Comparison of ENCODE assay signal across 12 cellular contexts in the genomic region with DNA sequence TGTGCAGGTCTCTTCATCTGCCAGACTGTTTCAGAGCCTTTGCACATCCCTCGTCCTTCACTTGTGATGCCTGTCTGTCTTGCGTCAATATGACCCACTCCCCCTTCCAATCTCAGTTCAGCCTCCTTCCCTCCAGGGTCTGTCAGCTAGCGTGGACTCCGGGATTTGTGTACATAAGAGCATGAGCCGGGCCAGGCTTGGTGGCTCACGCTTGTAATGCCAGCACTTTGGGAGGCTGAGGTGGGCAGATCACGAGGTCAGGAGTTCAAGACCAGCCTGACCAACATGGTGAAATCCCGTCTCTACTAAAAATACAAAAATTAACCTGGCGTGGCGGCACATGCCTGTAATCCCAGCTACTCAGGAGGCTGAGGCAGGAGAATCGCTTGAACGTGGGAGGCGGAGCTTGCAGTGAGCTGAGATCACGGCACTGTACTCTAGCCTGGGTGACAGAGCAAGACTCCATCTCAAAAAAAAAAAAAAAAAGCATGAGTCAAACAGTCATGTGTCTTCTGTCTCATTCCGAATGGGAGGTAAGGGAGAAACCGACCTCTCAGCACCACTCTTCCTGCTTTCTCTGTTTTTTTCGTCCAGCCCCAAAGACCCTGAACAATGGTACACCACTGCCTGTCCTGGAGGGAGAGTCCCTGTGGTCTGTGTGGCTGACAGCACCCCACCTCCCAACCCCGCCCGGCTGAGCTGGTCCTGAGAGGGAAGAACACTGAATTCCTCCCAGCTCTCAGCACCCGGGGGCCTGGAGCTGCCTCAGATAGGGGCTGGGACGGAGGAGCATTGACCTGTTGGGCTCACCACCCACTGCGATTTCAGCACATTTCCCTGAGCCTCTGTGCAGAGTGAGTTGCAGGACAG. TPM values are rescaled to one million over a fixed set of nuclear protein-coding genes. Genes with fewer than 3 reads are reported as not detected.
DNase-seq lines count a peak whose midpoint lies in the region; ATAC-seq, FAIRE-seq and TF ChIP-seq lines count a peak whose summit lies in the region.
"Had no signal": no experiment of that assay in that cellular context is flagged by ENCODE, and none has a peak within 500 bp of the region (broad histone marks: within the 10 kb centered on the region; RNA-seq: fewer than 3 reads in every experiment).

No MANE protein-coding gene starts in this region.

- no peaks in the 10 kb centered on the region for H3K9me3 ChIP-seq in K562 (replicated peaks; ENCODE audit: control insufficient read depth, insufficient read depth, low read depth, low read length)
- no peaks in the 10 kb centered on the region for H3K9me3 ChIP-seq in naive thymus-derived CD4-positive, alpha-beta T cell (ENCODE audit: control insufficient read depth in 2 of 3, low read length in 3 of 3)

- no peaks in the 10 kb centered on the region for H3K9me1 ChIP-seq in K562 (ENCODE audit: control insufficient read depth, insufficient read depth, low read length)

- H3K4me3 Mint-ChIP-seq in CD14-positive monocyte (peak overlapping the region; percentile 91 to 99), HFFc6 (peak overlapping the region; percentile 64; the same call in 1 of the 2 replicates)
- peak overlapping the region; percentile 25 to 83 (median 53) for H3K4me3 Mint-ChIP-seq in naive thymus-derived CD4-positive, alpha-beta T cell

- DNase-seq in CD14-positive monocyte (ENCODE audit: low spot score) (peak; percentile 82), HFFc6 (no peak), K562 (ENCODE audit: extremely low read depth in 1 of 4, low spot score in 3 of 4) (peak in 1 of 4 experiments; percentile 18), SHP77 treated with DMSO at 0.1 percent for 48 hours (lab: John Stamatoyannopoulos, UW) (no peak), 8988T (no peak), NCI-H2107 (lab: John Stamatoyannopoulos, UW) (no peak)
- DNase-seq in naive thymus-derived CD4-positive, alpha-beta T cell = no peak
- DNase-seq: Calu3; midbrain; NCI-H524 treated with DMSO at 0.1 percent for 48 hours; stimulated activated CD4-positive, alpha-beta T cell treated with anti-CD3 and anti-CD28 coated beads, Interleukin-15, amount 100 ng/mL, for 24 hours had no signal

- POLR2A ChIA-PET in K562 (lab: Yijun Ruan, JAX) = interaction anchor here (0.6 to 1.0 kb wide), 3 partner anchors 9 to 46 kb away, joined by 3 read pairs; no protein-coding TSS in a partner anchor
- POLR2A ChIA-PET in naive thymus-derived CD4-positive, alpha-beta T cell (lab: Charles Lee) = interaction anchor here (0.8 to 1.5 kb wide), 4 partner anchors 8 to 13 kb away, joined by 5 to 8 read pairs (median 6); no protein-coding TSS in a partner anchor

- H3K36me3 ChIP-seq in K562 (ENCODE audit: control insufficient read depth, insufficient read depth, low read length) = no peaks in the 10 kb centered on the region
- no peaks in the 10 kb centered on the region for H3K36me3 ChIP-seq in naive thymus-derived CD4-positive, alpha-beta T cell (ENCODE audit: control insufficient read depth in 2 of 3, insufficient read depth in 3 of 3, low read length in 3 of 3)

- peak overlapping the region; percentile 58 for H3K4me2 ChIP-seq in K562 (ENCODE audit: insufficient read depth, low read length)

- H4K20me1 ChIP-seq in K562 (replicated peaks; ENCODE audit: control insufficient read depth, insufficient read depth, low read length) = no peaks in the 10 kb centered on the region

- peaks cover 72% of the 10 kb centered on the region for H3K4me1 Mint-ChIP-seq in CD14-positive monocyte
- peaks cover 6% of the 10 kb centered on the region; the same call in 1 of the 2 replicates for H3K4me1 Mint-ChIP-seq in HFFc6 (ENCODE audit: low read depth)
- H3K4me1 Mint-ChIP-seq in naive thymus-derived CD4-positive, alpha-beta T cell = peaks cover 47 to 82% (median 72%) of the 10 kb centered on the region in 7 donors

- no peak overlapping the region for H3K4me3 ChIP-seq in K562
- H3K4me3 ChIP-seq in naive thymus-derived CD4-positive, alpha-beta T cell (ENCODE audit: low read length) = peak overlapping the region; percentile 55

- WGBS in K562 (ENCODE audit: insufficient coverage, low coverage, missing lambda C conversion rate) = 15% methylated on average over 21 of the region's 22 CpGs

- peaks cover 5 to 37% of the 10 kb centered on the region in 2 experiments; a peak in 3 of 5 replicates for H3K27me3 ChIP-seq in K562 (ENCODE audit: control insufficient read depth in 2 of 2, insufficient read depth in 2 of 2, low read length in 2 of 2)
- no peaks in the 10 kb centered on the region for H3K27me3 ChIP-seq in naive thymus-derived CD4-positive, alpha-beta T cell (ENCODE audit: control insufficient read depth in 2 of 2, insufficient read depth in 2 of 2, low read length in 2 of 2)

- peak overlapping the region; percentile 67; the same call in 1 of the 2 replicates for H2AFZ ChIP-seq in K562 (ENCODE audit: low read depth, low read length)

- H3K36me3 Mint-ChIP-seq in CD14-positive monocyte (peaks cover 11 to 35% of the 10 kb centered on the region in 2 donors), HFFc6 (ENCODE audit: low read depth) (no peaks in the 10 kb centered on the region)
- peaks cover 0 to 2% (median 0%) of the 10 kb centered on the region in 5 donors for H3K36me3 Mint-ChIP-seq in naive thymus-derived CD4-positive, alpha-beta T cell

- TF ChIP-seq POLR2A in K562 (conservative IDR thresholded peaks at IDR 0.05) = no peak

- H3K4me1 ChIP-seq in K562 (replicated peaks in 1 of 2; ENCODE audit: control insufficient read depth in 2 of 2, insufficient read depth in 2 of 2, low read length in 2 of 2) = peaks cover 19 to 25% of the 10 kb centered on the region in 2 experiments
- peaks cover 35 to 76% of the 10 kb centered on the region in 2 donors for H3K4me1 ChIP-seq in naive thymus-derived CD4-positive, alpha-beta T cell (ENCODE audit: control insufficient read depth in 2 of 2, insufficient read depth in 2 of 2, low read length in 2 of 2)

- H3K27ac Mint-ChIP-seq in CD14-positive monocyte (peak overlapping the region; percentile 98 to 100 (median 99)), HFFc6 (no peak overlapping the region)
- peak overlapping the region; percentile 49 to 97 (median 89) for H3K27ac Mint-ChIP-seq in naive thymus-derived CD4-positive, alpha-beta T cell

- no peak for TF ChIP-seq EP300 in K562 (IDR thresholded peaks at IDR 0.05; ENCODE audit: low read length)

- BruUV-seq in K562 (replicated peaks; lab: Mats Ljungman, UMichigan) = no TSS peak

- no peaks in the 10 kb centered on the region for H3K79me2 ChIP-seq in K562 (ENCODE audit: control insufficient read depth, insufficient read depth, low read length)

- H3K27me3 Mint-ChIP-seq in CD14-positive monocyte (ENCODE audit: low read depth in 3 of 3) = peaks cover 0 to 5% (median 4%) of the 10 kb centered on the region in 3 donors
- H3K27me3 Mint-ChIP-seq in HFFc6 (ENCODE audit: insufficient read depth) = peaks cover 22% of the 10 kb centered on the region
- H3K27me3 Mint-ChIP-seq in naive thymus-derived CD4-positive, alpha-beta T cell = peaks cover 0 to 9% (median 0%) of the 10 kb centered on the region in 5 donors

- H3K9me3 Mint-ChIP-seq in CD14-positive monocyte (peaks cover 0 to 2% (median 0%) of the 10 kb centered on the region in 7 donors), HFFc6 (peaks cover 4% of the 10 kb centered on the region; the same call in 1 of the 2 replicates)
- peaks cover 0 to 5% (median 0%) of the 10 kb centered on the region in 11 donors for H3K9me3 Mint-ChIP-seq in naive thymus-derived CD4-positive, alpha-beta T cell

- peak; percentile 61 for ATAC-seq in K562
- peak; percentile 67 for ATAC-seq in naive thymus-derived CD4-positive, alpha-beta T cell
- no peak for ATAC-seq in HG03039 (IDR thresholded peaks at IDR 0.05; ENCODE audit: unreplicated experiment)

- TF ChIP-seq CTCF in CD14-positive monocyte (IDR thresholded peaks at IDR 0.05) (no peak), HFFc6 (IDR thresholded peaks at IDR 0.05) (no peak), K562 (IDR thresholded peaks at IDR 0.05 in 2 of 3, conservative IDR thresholded peaks at IDR 0.05 in 1 of 3; ENCODE audit: insufficient read depth in 2 of 3, low read depth in 1 of 3, low read length in 3 of 3) (no peak)

- no peak for TF ChIP-seq RAD21 in K562 (CRISPR knock-in tag; conservative IDR thresholded peaks at IDR 0.05 in 1 of 2, IDR thresholded peaks at IDR 0.05 in 1 of 2)

- in situ Hi-C loops in K562 (cut with MboI) = no loop called here

- no peak for FAIRE-seq in K562 (lab: Jason Lieb, UNC)

- CTCF ChIA-PET in K562 (lab: Yijun Ruan, JAX; ENCODE audit: low intra/inter-chr PET ratio) = no interaction called here
- CTCF ChIA-PET in naive thymus-derived CD4-positive, alpha-beta T cell (lab: Charles Lee) = no interaction called here

- intact Hi-C loops in CD14-positive monocyte (cut with micrococcal nuclease) = loop anchor here in 1 of 2 donors (2.0 kb wide), 1 partner anchor 14 kb away; no protein-coding TSS in a partner anchor
- intact Hi-C loops in K562 (cut with micrococcal nuclease) = no loop called here
- intact Hi-C loops in naive thymus-derived CD4-positive, alpha-beta T cell (cut with micrococcal nuclease) = loop anchor here in 1 of 2 donors (2.0 kb wide), 1 partner anchor 36 kb away; no protein-coding TSS in a partner anchor

- no peak overlapping the region; the same call in 2 of the 3 replicates for H3K27ac ChIP-seq in K562 (ENCODE audit: extremely low read depth, low read depth, low read length)
- no peak overlapping the region for H3K27ac ChIP-seq in naive thymus-derived CD4-positive, alpha-beta T cell (ENCODE audit: low read depth, low read length)

- H3K9ac ChIP-seq in K562 (ENCODE audit: insufficient read depth in 1 of 2, low read depth in 2 of 2, low read length in 2 of 2) = peak overlapping the region in 1 of 2 experiments; percentile 69; a peak in 3 of 4 replicates

RNA-seq across cellular contexts. Expression of a gene that starts 2.4 kb away (rescaled TPM):
- polyA plus RNA-seq in CD14-positive monocyte = 100 to 1,000 TPM in 1 of 2 donors, 10 to 100 TPM in 1; 87.5 to 133 TPM
- total RNA-seq in HFFc6 (2021; fragmentation: NEBNext Ultra II Directional; extraction: Animal tissue kit (Norgen Biotek cat#: 25700)) = not detected
- 0.35 TPM in 1 of 2 replicates, not detected in the other for total RNA-seq in K562 (2011; cell fraction: chromatin; rRNA removed; ENCODE audit: low replicate concordance)
- total RNA-seq in K562 (2011; cell fraction: nucleolus; rRNA removed) = 0.26 and 0.67 TPM in 2 replicates
- total RNA-seq in K562 (2011; cell fraction: nucleoplasm; rRNA removed) = not detected in 2 replicates
- total RNA-seq in K562 (2014; rRNA removed) = 0.18 and 0.65 TPM in 2 replicates
- total RNA-seq in K562 (2014; rRNA removed; fragmentation: Illumina TruSeq; extraction: Trizol) = not detected in 2 replicates
- not detected in 2 replicates for total RNA-seq in K562 (2015; rRNA removed; fragmentation: Illumina TruSeq; extraction: Trizol)
- 0.22 TPM in 1 of 2 replicates, not detected in the other for total RNA-seq in K562 (2021)
- polyA plus RNA-seq in K562 (2011; rRNA removed) = 0.16 and 0.26 TPM in 2 replicates
- polyA plus RNA-seq in K562 (2011; cell fraction: cytosol; rRNA removed) = 0.21 and 0.54 TPM in 2 replicates
- polyA plus RNA-seq in K562 (2011; cell fraction: nucleus; rRNA removed) = 0.31 and 0.78 TPM in 2 replicates
- 0.20 and 0.53 TPM in 2 replicates for polyA plus RNA-seq in K562 (2012)
- 0.09 and 0.21 TPM in 2 replicates for polyA plus RNA-seq in K562 (2014; fragmentation: Illumina TruSeq; extraction: Trizol)
- polyA plus RNA-seq in K562 (2014; fragmentation: Nextera tagmentation; extraction: Ambion mirVana) = not detected
- 0.18 and 0.34 TPM in 2 replicates for polyA plus RNA-seq in K562 (2014; rRNA removed)
- 0.18 TPM in 1 of 2 replicates, not detected in the other for polyA minus RNA-seq in K562 (2011; rRNA and poly(A)+ RNA removed)
- not detected in 2 replicates for polyA minus RNA-seq in K562 (2011; cell fraction: cytosol; rRNA and poly(A)+ RNA removed)
- polyA minus RNA-seq in K562 (2011; cell fraction: nucleus; rRNA and poly(A)+ RNA removed) = 0.54 TPM in 1 of 2 replicates, not detected in the other
- 10 to 100 TPM in 1 of 5 experiments, 1 to 10 TPM in 3, under 1 TPM in 1; 0.34 to 26.8 (median 2.2) TPM for total RNA-seq in naive thymus-derived CD4-positive, alpha-beta T cell
- polyA plus RNA-seq in naive thymus-derived CD4-positive, alpha-beta T cell = under 1 TPM; 0.46 to 0.69 TPM
- total RNA-seq: Calu3 had no signal

RNA-seq across cellular contexts. Expression of a gene that starts 14.1 kb away (rescaled TPM):
- 1 to 10 TPM in 1 of 2 donors, under 1 TPM in 1; 0.75 to 3.0 TPM for polyA plus RNA-seq in CD14-positive monocyte
- 1 to 10 TPM; 5.0 to 8.9 (median 5.9) TPM for total RNA-seq in HFFc6 (2021; fragmentation: NEBNext Ultra II Directional; extraction: Animal tissue kit (Norgen Biotek cat#: 25700))
- total RNA-seq in K562 (2011; cell fraction: chromatin; rRNA removed; ENCODE audit: low replicate concordance) = 3.4 and 11.0 TPM in 2 replicates
- total RNA-seq in K562 (2011; cell fraction: nucleolus; rRNA removed) = 11.2 and 13.0 TPM in 2 replicates
- total RNA-seq in K562 (2011; cell fraction: nucleoplasm; rRNA removed) = 5.7 and 7.2 TPM in 2 replicates
- 17.7 and 21.1 TPM in 2 replicates for total RNA-seq in K562 (2014; rRNA removed)
- 0.80 and 1.4 TPM in 2 replicates for total RNA-seq in K562 (2014; rRNA removed; fragmentation: Illumina TruSeq; extraction: Trizol)
- total RNA-seq in K562 (2015; rRNA removed; fragmentation: Illumina TruSeq; extraction: Trizol) = 2.4 and 2.6 TPM in 2 replicates
- 18.4 and 18.7 TPM in 2 replicates for total RNA-seq in K562 (2021)
- polyA plus RNA-seq in K562 (2011; rRNA removed) = 2.2 and 4.3 TPM in 2 replicates
- 4.4 and 19.0 TPM in 2 replicates for polyA plus RNA-seq in K562 (2011; cell fraction: cytosol; rRNA removed)
- 15.6 and 16.0 TPM in 2 replicates for polyA plus RNA-seq in K562 (2011; cell fraction: nucleus; rRNA removed)
- 8.7 TPM in 2 replicates for polyA plus RNA-seq in K562 (2012)
- 1.5 and 1.9 TPM in 2 replicates for polyA plus RNA-seq in K562 (2014; fragmentation: Illumina TruSeq; extraction: Trizol)
- polyA plus RNA-seq in K562 (2014; fragmentation: Nextera tagmentation; extraction: Ambion mirVana) = under 1 TPM in 1 of 2 experiments, not detected in 1; 0.03 TPM
- polyA plus RNA-seq in K562 (2014; rRNA removed) = 10.0 and 12.9 TPM in 2 replicates
- polyA minus RNA-seq in K562 (2011; rRNA and poly(A)+ RNA removed) = 0.84 and 1.3 TPM in 2 replicates
- 4.7 and 4.8 TPM in 2 replicates for polyA minus RNA-seq in K562 (2011; cell fraction: cytosol; rRNA and poly(A)+ RNA removed)
- 3.0 and 3.1 TPM in 2 replicates for polyA minus RNA-seq in K562 (2011; cell fraction: nucleus; rRNA and poly(A)+ RNA removed)
- total RNA-seq in naive thymus-derived CD4-positive, alpha-beta T cell = 10 to 100 TPM in 3 of 5 experiments, 1 to 10 TPM in 2; 3.3 to 11.8 (median 10.5) TPM
- 1 to 10 TPM; 3.0 to 6.3 TPM for polyA plus RNA-seq in naive thymus-derived CD4-positive, alpha-beta T cell

RNA-seq across cellular contexts. Expression of a gene that starts 19.8 kb away (rescaled TPM):
- 10 to 100 TPM; 71.8 to 93.3 TPM for polyA plus RNA-seq in CD14-positive monocyte
- total RNA-seq in HFFc6 (2021; fragmentation: NEBNext Ultra II Directional; extraction: Animal tissue kit (Norgen Biotek cat#: 25700)) = not detected
- total RNA-seq in K562 (2011; cell fraction: chromatin; rRNA removed; ENCODE audit: low replicate concordance) = not detected in 2 replicates
- not detected in 2 replicates for total RNA-seq in K562 (2011; cell fraction: nucleolus; rRNA removed)
- total RNA-seq in K562 (2011; cell fraction: nucleoplasm; rRNA removed) = not detected in 2 replicates
- not detected in 2 replicates for total RNA-seq in K562 (2014; rRNA removed)
- not detected in 2 replicates for total RNA-seq in K562 (2014; rRNA removed; fragmentation: Illumina TruSeq; extraction: Trizol)
- total RNA-seq in K562 (2015; rRNA removed; fragmentation: Illumina TruSeq; extraction: Trizol) = not detected in 2 replicates
- not detected in 2 replicates for total RNA-seq in K562 (2021)
- polyA plus RNA-seq in K562 (2011; rRNA removed) = 0.10 TPM in 1 of 2 replicates, not detected in the other
- polyA plus RNA-seq in K562 (2011; cell fraction: cytosol; rRNA removed) = 0.03 and 0.06 TPM in 2 replicates
- 0.92 TPM in 1 of 2 replicates, not detected in the other for polyA plus RNA-seq in K562 (2011; cell fraction: nucleus; rRNA removed)
- 0.10 and 0.24 TPM in 2 replicates for polyA plus RNA-seq in K562 (2012)
- polyA plus RNA-seq in K562 (2014; fragmentation: Illumina TruSeq; extraction: Trizol) = not detected in 2 replicates
- not detected for polyA plus RNA-seq in K562 (2014; fragmentation: Nextera tagmentation; extraction: Ambion mirVana)
- polyA plus RNA-seq in K562 (2014; rRNA removed) = 0.12 TPM in 1 of 2 replicates, not detected in the other
- polyA minus RNA-seq in K562 (2011; rRNA and poly(A)+ RNA removed) = not detected in 2 replicates
- polyA minus RNA-seq in K562 (2011; cell fraction: cytosol; rRNA and poly(A)+ RNA removed) = not detected in 2 replicates
- not detected in 2 replicates for polyA minus RNA-seq in K562 (2011; cell fraction: nucleus; rRNA and poly(A)+ RNA removed)
- 10 to 100 TPM in 1 of 5 experiments, under 1 TPM in 3, not detected in 1; 0.67 to 10.3 (median 0.83) TPM for total RNA-seq in naive thymus-derived CD4-positive, alpha-beta T cell
- under 1 TPM in 1 of 2 donors, not detected in 1; 0.25 TPM for polyA plus RNA-seq in naive thymus-derived CD4-positive, alpha-beta T cell
- total RNA-seq: Calu3 had no signal

RNA-seq across cellular contexts. Expression of a gene that starts 39.7 kb away (rescaled TPM):
- polyA plus RNA-seq in CD14-positive monocyte = not detected
- under 1 TPM in 1 of 6 experiments, not detected in 5; 0.23 TPM for total RNA-seq in HFFc6 (2021; fragmentation: NEBNext Ultra II Directional; extraction: Animal tissue kit (Norgen Biotek cat#: 25700))
- total RNA-seq in K562 (2011; cell fraction: chromatin; rRNA removed; ENCODE audit: low replicate concordance) = 0.37 TPM in 1 of 2 replicates, not detected in the other
- 0.33 TPM in 1 of 2 replicates, not detected in the other for total RNA-seq in K562 (2011; cell fraction: nucleolus; rRNA removed)
- total RNA-seq in K562 (2011; cell fraction: nucleoplasm; rRNA removed) = not detected in 2 replicates
- not detected in 2 replicates for total RNA-seq in K562 (2014; rRNA removed)
- total RNA-seq in K562 (2014; rRNA removed; fragmentation: Illumina TruSeq; extraction: Trizol) = not detected in 2 replicates
- not detected in 2 replicates for total RNA-seq in K562 (2015; rRNA removed; fragmentation: Illumina TruSeq; extraction: Trizol)
- not detected in 2 replicates for total RNA-seq in K562 (2021)
- polyA plus RNA-seq in K562 (2011; rRNA removed) = 0.08 TPM in 1 of 2 replicates, not detected in the other
- polyA plus RNA-seq in K562 (2011; cell fraction: cytosol; rRNA removed) = 0.12 TPM in 1 of 2 replicates, not detected in the other
- polyA plus RNA-seq in K562 (2011; cell fraction: nucleus; rRNA removed) = 0.14 and 0.20 TPM in 2 replicates
- polyA plus RNA-seq in K562 (2012) = 0.09 and 0.11 TPM in 2 replicates
- not detected in 2 replicates for polyA plus RNA-seq in K562 (2014; fragmentation: Illumina TruSeq; extraction: Trizol)
- polyA plus RNA-seq in K562 (2014; fragmentation: Nextera tagmentation; extraction: Ambion mirVana) = not detected
- polyA plus RNA-seq in K562 (2014; rRNA removed) = not detected in 2 replicates
- polyA minus RNA-seq in K562 (2011; rRNA and poly(A)+ RNA removed) = not detected in 2 replicates
- polyA minus RNA-seq in K562 (2011; cell fraction: cytosol; rRNA and poly(A)+ RNA removed) = not detected in 2 replicates
- polyA minus RNA-seq in K562 (2011; cell fraction: nucleus; rRNA and poly(A)+ RNA removed) = not detected in 2 replicates
- total RNA-seq in naive thymus-derived CD4-positive, alpha-beta T cell = under 1 TPM; 0.34 to 0.92 (median 0.66) TPM
- not detected for polyA plus RNA-seq in naive thymus-derived CD4-positive, alpha-beta T cell

RNA-seq across cellular contexts. Expression of a gene that starts 57.5 kb away (rescaled TPM):
- not detected for polyA plus RNA-seq in CD14-positive monocyte
- not detected for total RNA-seq in HFFc6 (2021; fragmentation: NEBNext Ultra II Directional; extraction: Animal tissue kit (Norgen Biotek cat#: 25700))
- total RNA-seq in K562 (2011; cell fraction: chromatin; rRNA removed; ENCODE audit: low replicate concordance) = 2.4 and 5.3 TPM in 2 replicates
- 5.7 and 6.5 TPM in 2 replicates for total RNA-seq in K562 (2011; cell fraction: nucleolus; rRNA removed)
- 6.5 and 8.0 TPM in 2 replicates for total RNA-seq in K562 (2011; cell fraction: nucleoplasm; rRNA removed)
- total RNA-seq in K562 (2014; rRNA removed) = 1.3 and 2.5 TPM in 2 replicates
- total RNA-seq in K562 (2014; rRNA removed; fragmentation: Illumina TruSeq; extraction: Trizol) = 1.5 and 1.7 TPM in 2 replicates
- total RNA-seq in K562 (2015; rRNA removed; fragmentation: Illumina TruSeq; extraction: Trizol) = 0.64 and 0.72 TPM in 2 replicates
- total RNA-seq in K562 (2021) = 2.8 and 4.7 TPM in 2 replicates
- 2.9 and 9.0 TPM in 2 replicates for polyA plus RNA-seq in K562 (2011; rRNA removed)
- polyA plus RNA-seq in K562 (2011; cell fraction: cytosol; rRNA removed) = 3.9 and 15.9 TPM in 2 replicates
- polyA plus RNA-seq in K562 (2011; cell fraction: nucleus; rRNA removed) = 2.0 and 10.9 TPM in 2 replicates
- 2.4 and 2.9 TPM in 2 replicates for polyA plus RNA-seq in K562 (2012)
- polyA plus RNA-seq in K562 (2014; fragmentation: Illumina TruSeq; extraction: Trizol) = 3.8 and 4.4 TPM in 2 replicates
- polyA plus RNA-seq in K562 (2014; fragmentation: Nextera tagmentation; extraction: Ambion mirVana) = 1 to 10 TPM in 1 of 2 experiments, under 1 TPM in 1; 0.84 to 2.3 TPM
- 1.3 and 2.3 TPM in 2 replicates for polyA plus RNA-seq in K562 (2014; rRNA removed)
- 0.96 and 4.0 TPM in 2 replicates for polyA minus RNA-seq in K562 (2011; rRNA and poly(A)+ RNA removed)
- 2.5 and 5.7 TPM in 2 replicates for polyA minus RNA-seq in K562 (2011; cell fraction: cytosol; rRNA and poly(A)+ RNA removed)
- polyA minus RNA-seq in K562 (2011; cell fraction: nucleus; rRNA and poly(A)+ RNA removed) = 0.44 and 1.6 TPM in 2 replicates
- total RNA-seq in naive thymus-derived CD4-positive, alpha-beta T cell = not detected
- not detected for polyA plus RNA-seq in naive thymus-derived CD4-positive, alpha-beta T cell
- total RNA-seq: Calu3 had no signal
